1 cellular context compared by ENCODE assay signal in the genomic region with DNA sequence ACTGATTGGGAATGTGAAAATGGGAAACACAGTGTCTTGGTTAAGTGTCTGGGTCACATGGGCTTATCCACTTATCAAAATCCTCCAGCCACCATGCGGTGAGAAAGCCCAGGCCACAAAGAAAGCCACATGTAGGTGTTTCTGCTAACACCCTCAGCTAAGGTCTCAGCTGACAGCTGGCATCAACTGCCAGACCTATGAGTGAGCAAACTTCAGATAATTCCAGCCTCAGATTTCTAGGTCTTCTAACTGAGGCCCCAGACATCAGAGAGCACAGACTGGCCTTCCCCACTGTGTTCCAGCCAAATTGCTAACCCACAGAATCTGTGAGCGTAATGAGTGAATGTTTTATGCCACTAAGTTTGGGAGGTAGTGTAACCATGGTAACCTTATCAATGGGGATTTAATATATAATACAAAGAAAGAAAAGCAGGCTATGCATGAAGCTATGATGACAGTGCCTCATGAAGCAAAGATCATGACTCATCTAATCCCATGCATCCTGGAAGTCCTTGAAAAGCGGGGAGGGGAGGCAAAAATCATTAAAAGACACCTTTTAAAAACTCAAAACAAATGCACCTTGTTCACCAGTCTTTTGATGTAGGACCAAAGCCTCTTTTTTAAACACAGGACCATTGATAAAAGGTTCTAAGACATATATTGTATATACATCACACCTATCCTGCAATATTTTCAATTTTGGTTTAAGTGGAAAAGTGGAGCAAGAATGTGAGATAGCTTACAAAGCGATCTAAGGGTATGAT.
TF ChIP-seq lines count a peak whose summit lies in the region.
"Not testable (repeated sequence)": the region's sequence is repeated elsewhere in the genome, so short reads cannot be mapped to it uniquely, and the experiment has no call there.

No MANE protein-coding gene starts in this region.

TF ChIP-seq in K562, 482 proteins besides CTCF, POLR2A, EP300 and RAD21 (continues in another document):
- TF ChIP-seq KLF16 (IDR thresholded peaks at IDR 0.05) = peak; percentile 75
- TF ChIP-seq CTBP1 (IDR thresholded peaks at IDR 0.05; ENCODE audit: borderline replicate concordance) = peak; percentile 51; the same call in 1 of the 2 replicates
- TF ChIP-seq ZNF395 (CRISPR knock-in tag; IDR thresholded peaks at IDR 0.05) = peak; percentile 51; the same call in 1 of the 2 replicates
- 0 out of 2 replicates have a peak, but pooled peaks have one; percentile 56 for TF ChIP-seq POLR2AphosphoS5 (IDR thresholded peaks at IDR 0.05; ENCODE audit: control insufficient read depth, insufficient read depth, low read depth, low read length)
- 0 out of 2 replicates have a peak, but pooled peaks have one; percentile 5 for TF ChIP-seq MAFG (tag; conservative IDR thresholded peaks at IDR 0.05)
- TF ChIP-seq, protein P1, sequence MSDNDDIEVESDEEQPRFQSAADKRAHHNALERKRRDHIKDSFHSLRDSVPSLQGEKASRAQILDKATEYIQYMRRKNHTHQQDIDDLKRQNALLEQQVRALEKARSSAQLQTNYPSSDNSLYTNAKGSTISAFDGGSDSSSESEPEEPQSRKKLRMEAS (CRISPR knock-in tag; IDR thresholded peaks at IDR 0.05) = peak; percentile 84
- TF ChIP-seq ZNF766 (CRISPR knock-in tag; conservative IDR thresholded peaks at IDR 0.05) = peak; percentile 83
- TF ChIP-seq SMARCE1 (IDR thresholded peaks at IDR 0.05) = peak; percentile 60; the same call in 1 of the 2 replicates
- TF ChIP-seq SOX6 (IDR thresholded peaks at IDR 0.05) = peak; percentile 78
- TF ChIP-seq MTA2 (IDR thresholded peaks at IDR 0.05; ENCODE audit: low read depth) = peak; percentile 54; the same call in 1 of the 2 replicates
- TF ChIP-seq, protein P2, sequence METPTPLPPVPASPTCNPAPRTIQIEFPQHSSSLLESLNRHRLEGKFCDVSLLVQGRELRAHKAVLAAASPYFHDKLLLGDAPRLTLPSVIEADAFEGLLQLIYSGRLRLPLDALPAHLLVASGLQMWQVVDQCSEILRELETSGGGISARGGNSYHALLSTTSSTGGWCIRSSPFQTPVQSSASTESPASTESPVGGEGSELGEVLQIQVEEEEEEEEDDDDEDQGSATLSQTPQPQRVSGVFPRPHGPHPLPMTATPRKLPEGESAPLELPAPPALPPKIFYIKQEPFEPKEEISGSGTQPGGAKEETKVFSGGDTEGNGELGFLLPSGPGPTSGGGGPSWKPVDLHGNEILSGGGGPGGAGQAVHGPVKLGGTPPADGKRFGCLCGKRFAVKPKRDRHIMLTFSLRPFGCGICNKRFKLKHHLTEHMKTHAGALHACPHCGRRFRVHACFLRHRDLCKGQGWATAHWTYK (CRISPR knock-in tag; IDR thresholded peaks at IDR 0.05) = peak; percentile 84
- TF ChIP-seq, protein P3, sequence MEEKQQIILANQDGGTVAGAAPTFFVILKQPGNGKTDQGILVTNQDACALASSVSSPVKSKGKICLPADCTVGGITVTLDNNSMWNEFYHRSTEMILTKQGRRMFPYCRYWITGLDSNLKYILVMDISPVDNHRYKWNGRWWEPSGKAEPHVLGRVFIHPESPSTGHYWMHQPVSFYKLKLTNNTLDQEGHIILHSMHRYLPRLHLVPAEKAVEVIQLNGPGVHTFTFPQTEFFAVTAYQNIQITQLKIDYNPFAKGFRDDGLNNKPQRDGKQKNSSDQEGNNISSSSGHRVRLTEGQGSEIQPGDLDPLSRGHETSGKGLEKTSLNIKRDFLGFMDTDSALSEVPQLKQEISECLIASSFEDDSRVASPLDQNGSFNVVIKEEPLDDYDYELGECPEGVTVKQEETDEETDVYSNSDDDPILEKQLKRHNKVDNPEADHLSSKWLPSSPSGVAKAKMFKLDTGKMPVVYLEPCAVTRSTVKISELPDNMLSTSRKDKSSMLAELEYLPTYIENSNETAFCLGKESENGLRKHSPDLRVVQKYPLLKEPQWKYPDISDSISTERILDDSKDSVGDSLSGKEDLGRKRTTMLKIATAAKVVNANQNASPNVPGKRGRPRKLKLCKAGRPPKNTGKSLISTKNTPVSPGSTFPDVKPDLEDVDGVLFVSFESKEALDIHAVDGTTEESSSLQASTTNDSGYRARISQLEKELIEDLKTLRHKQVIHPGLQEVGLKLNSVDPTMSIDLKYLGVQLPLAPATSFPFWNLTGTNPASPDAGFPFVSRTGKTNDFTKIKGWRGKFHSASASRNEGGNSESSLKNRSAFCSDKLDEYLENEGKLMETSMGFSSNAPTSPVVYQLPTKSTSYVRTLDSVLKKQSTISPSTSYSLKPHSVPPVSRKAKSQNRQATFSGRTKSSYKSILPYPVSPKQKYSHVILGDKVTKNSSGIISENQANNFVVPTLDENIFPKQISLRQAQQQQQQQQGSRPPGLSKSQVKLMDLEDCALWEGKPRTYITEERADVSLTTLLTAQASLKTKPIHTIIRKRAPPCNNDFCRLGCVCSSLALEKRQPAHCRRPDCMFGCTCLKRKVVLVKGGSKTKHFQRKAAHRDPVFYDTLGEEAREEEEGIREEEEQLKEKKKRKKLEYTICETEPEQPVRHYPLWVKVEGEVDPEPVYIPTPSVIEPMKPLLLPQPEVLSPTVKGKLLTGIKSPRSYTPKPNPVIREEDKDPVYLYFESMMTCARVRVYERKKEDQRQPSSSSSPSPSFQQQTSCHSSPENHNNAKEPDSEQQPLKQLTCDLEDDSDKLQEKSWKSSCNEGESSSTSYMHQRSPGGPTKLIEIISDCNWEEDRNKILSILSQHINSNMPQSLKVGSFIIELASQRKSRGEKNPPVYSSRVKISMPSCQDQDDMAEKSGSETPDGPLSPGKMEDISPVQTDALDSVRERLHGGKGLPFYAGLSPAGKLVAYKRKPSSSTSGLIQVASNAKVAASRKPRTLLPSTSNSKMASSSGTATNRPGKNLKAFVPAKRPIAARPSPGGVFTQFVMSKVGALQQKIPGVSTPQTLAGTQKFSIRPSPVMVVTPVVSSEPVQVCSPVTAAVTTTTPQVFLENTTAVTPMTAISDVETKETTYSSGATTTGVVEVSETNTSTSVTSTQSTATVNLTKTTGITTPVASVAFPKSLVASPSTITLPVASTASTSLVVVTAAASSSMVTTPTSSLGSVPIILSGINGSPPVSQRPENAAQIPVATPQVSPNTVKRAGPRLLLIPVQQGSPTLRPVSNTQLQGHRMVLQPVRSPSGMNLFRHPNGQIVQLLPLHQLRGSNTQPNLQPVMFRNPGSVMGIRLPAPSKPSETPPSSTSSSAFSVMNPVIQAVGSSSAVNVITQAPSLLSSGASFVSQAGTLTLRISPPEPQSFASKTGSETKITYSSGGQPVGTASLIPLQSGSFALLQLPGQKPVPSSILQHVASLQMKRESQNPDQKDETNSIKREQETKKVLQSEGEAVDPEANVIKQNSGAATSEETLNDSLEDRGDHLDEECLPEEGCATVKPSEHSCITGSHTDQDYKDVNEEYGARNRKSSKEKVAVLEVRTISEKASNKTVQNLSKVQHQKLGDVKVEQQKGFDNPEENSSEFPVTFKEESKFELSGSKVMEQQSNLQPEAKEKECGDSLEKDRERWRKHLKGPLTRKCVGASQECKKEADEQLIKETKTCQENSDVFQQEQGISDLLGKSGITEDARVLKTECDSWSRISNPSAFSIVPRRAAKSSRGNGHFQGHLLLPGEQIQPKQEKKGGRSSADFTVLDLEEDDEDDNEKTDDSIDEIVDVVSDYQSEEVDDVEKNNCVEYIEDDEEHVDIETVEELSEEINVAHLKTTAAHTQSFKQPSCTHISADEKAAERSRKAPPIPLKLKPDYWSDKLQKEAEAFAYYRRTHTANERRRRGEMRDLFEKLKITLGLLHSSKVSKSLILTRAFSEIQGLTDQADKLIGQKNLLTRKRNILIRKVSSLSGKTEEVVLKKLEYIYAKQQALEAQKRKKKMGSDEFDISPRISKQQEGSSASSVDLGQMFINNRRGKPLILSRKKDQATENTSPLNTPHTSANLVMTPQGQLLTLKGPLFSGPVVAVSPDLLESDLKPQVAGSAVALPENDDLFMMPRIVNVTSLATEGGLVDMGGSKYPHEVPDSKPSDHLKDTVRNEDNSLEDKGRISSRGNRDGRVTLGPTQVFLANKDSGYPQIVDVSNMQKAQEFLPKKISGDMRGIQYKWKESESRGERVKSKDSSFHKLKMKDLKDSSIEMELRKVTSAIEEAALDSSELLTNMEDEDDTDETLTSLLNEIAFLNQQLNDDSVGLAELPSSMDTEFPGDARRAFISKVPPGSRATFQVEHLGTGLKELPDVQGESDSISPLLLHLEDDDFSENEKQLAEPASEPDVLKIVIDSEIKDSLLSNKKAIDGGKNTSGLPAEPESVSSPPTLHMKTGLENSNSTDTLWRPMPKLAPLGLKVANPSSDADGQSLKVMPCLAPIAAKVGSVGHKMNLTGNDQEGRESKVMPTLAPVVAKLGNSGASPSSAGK (IDR thresholded peaks at IDR 0.05) = peak; percentile 42; the same call in 1 of the 2 replicates
- peak; percentile 73 for TF ChIP-seq DPF2 (IDR thresholded peaks at IDR 0.05)
- TF ChIP-seq HDAC2 (IDR thresholded peaks at IDR 0.05) = peak; percentile 53; the same call in 1 of the 2 replicates
- peak; percentile 69; the same call in 1 of the 2 replicates for TF ChIP-seq ESRRA (IDR thresholded peaks at IDR 0.05; ENCODE audit: borderline replicate concordance, low read depth)
- peak in 1 of 3 experiments; percentile 29; a peak in 1 of 6 replicates for TF ChIP-seq ZBTB11 (CRISPR knock-in tag; IDR thresholded peaks at IDR 0.05)
- TF ChIP-seq KDM1A (IDR thresholded peaks at IDR 0.05) = peak; percentile 65 to 75
- TF ChIP-seq MLLT1 (IDR thresholded peaks at IDR 0.05) = peak in 1 of 2 experiments; percentile 82; a peak in 1 of 4 replicates
- TF ChIP-seq RAD51 (IDR thresholded peaks at IDR 0.05; ENCODE audit: borderline replicate concordance, low read depth) = peak; percentile 75
- peak; percentile 86 for TF ChIP-seq ARID1B (IDR thresholded peaks at IDR 0.05)
- peak; percentile 95 for TF ChIP-seq RFX1 (IDR thresholded peaks at IDR 0.05)
- TF ChIP-seq JUND (IDR thresholded peaks at IDR 0.05; ENCODE audit: borderline replicate concordance, low read depth, low read length); TOE1 (CRISPR knock-in tag; IDR thresholded peaks at IDR 0.05; ENCODE audit: borderline replicate concordance, low read depth): not testable (repeated sequence)
- peak; percentile 10; the same call in 1 of the 3 replicates for TF ChIP-seq JUND (tag; IDR thresholded peaks at IDR 0.05; ENCODE audit: borderline replicate concordance, low read depth, low read length)
- TF ChIP-seq, protein P4, sequence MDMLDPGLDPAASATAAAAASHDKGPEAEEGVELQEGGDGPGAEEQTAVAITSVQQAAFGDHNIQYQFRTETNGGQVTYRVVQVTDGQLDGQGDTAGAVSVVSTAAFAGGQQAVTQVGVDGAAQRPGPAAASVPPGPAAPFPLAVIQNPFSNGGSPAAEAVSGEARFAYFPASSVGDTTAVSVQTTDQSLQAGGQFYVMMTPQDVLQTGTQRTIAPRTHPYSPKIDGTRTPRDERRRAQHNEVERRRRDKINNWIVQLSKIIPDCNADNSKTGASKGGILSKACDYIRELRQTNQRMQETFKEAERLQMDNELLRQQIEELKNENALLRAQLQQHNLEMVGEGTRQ (CRISPR knock-in tag; IDR thresholded peaks at IDR 0.05) = peak; percentile 78
- 0 out of 2 replicates have a peak, but pooled peaks have one; percentile 33 for TF ChIP-seq ZNF584 (CRISPR knock-in tag; IDR thresholded peaks at IDR 0.05; ENCODE audit: low read depth)
- TF ChIP-seq HES1 (IDR thresholded peaks at IDR 0.05; ENCODE audit: low read depth) = 0 out of 2 replicates have a peak, but pooled peaks have one; percentile 33
- TF ChIP-seq RUNX1 (IDR thresholded peaks at IDR 0.05; ENCODE audit: low read depth) = peak; percentile 70; the same call in 1 of the 2 replicates
- TF ChIP-seq TOE1 (IDR thresholded peaks at IDR 0.05; ENCODE audit: borderline replicate concordance) = 0 out of 2 replicates have a peak, but pooled peaks have one; percentile 27
- TF ChIP-seq STAT5A (IDR thresholded peaks at IDR 0.05; ENCODE audit: borderline replicate concordance, low read length) = peak; percentile 36; the same call in 1 of the 2 replicates
- TF ChIP-seq MEIS2 (IDR thresholded peaks at IDR 0.05; ENCODE audit: partially characterized antibody) = peak; percentile 73
